15 cellular contexts compared by ENCODE assay signal in genomic region chr9:121820286-121821005, GRCh38.
A peak's percentile ranks its signal among the peaks of the same experiment; 100 is the strongest.
DNase-seq lines count a peak whose midpoint lies in the region; ATAC-seq and TF ChIP-seq lines count a peak whose summit lies in the region.
"Had no signal": no experiment of that assay in that cellular context is flagged by ENCODE, and none has a peak within 500 bp of the region (broad histone marks: within the 10 kb centered on the region; RNA-seq: fewer than 3 reads in every experiment).

No MANE protein-coding gene starts in this region.

- peaks cover 64% of the 10 kb centered on the region for H3K4me1 Mint-ChIP-seq in neural progenitor cell
- H3K4me1 Mint-ChIP-seq: CD4-positive, CD25-positive, alpha-beta regulatory T cell had no signal

- H3K79me2 ChIP-seq in neural progenitor cell (ENCODE audit: low read depth), result no peaks in the 10 kb centered on the region

- H3K27me3 ChIP-seq in BLaER1, result no peaks in the 10 kb centered on the region
- peaks cover 5% of the 10 kb centered on the region; the same call in 1 of the 2 replicates for H3K27me3 ChIP-seq in H7 (ENCODE audit: control insufficient read depth, insufficient read depth, low read length)
- H3K27me3 ChIP-seq in neural progenitor cell, result no peaks in the 10 kb centered on the region

- no peaks in the 10 kb centered on the region for H3K9me3 Mint-ChIP-seq in neural progenitor cell
- H3K9me3 Mint-ChIP-seq: CD4-positive, CD25-positive, alpha-beta regulatory T cell had no signal

- no peaks in the 10 kb centered on the region for H4K20me1 ChIP-seq in BLaER1
- no peaks in the 10 kb centered on the region for H4K20me1 ChIP-seq in neural progenitor cell (ENCODE audit: low read depth)

- no peak overlapping the region for H3K9ac ChIP-seq in BLaER1
- no peak overlapping the region for H3K9ac ChIP-seq in neural progenitor cell

- H3K27ac Mint-ChIP-seq in neural progenitor cell, result no peak overlapping the region
- H3K27ac Mint-ChIP-seq: CD4-positive, CD25-positive, alpha-beta regulatory T cell had no signal

- H3K4me2 ChIP-seq in BLaER1 (peak overlapping the region; percentile 79), neural progenitor cell (peak overlapping the region; percentile 54)
- H3K4me2 ChIP-seq: A549 had no signal

- peak overlapping the region; percentile 74 for H2AFZ ChIP-seq in neural progenitor cell (replicated peaks)

- H3K27ac ChIP-seq in BLaER1 (no peak overlapping the region; the same call in 1 of the 2 replicates), coronary artery (no peak overlapping the region), neural progenitor cell (no peak overlapping the region)
- H3K27ac ChIP-seq: A549, RWPE1, SJCRH30 had no signal

- H3K9me3 ChIP-seq in BLaER1 (no peaks in the 10 kb centered on the region), neural progenitor cell (ENCODE audit: low read depth) (no peaks in the 10 kb centered on the region)
- H3K9me3 ChIP-seq: A549, SJCRH30 had no signal

- no peaks in the 10 kb centered on the region for H3K36me3 ChIP-seq in BLaER1
- H3K36me3 ChIP-seq in H7 (replicated peaks; ENCODE audit: control insufficient read depth, insufficient read depth, low read length), result no peaks in the 10 kb centered on the region
- no peaks in the 10 kb centered on the region for H3K36me3 ChIP-seq in neural progenitor cell
- H3K36me3 ChIP-seq: SJCRH30 had no signal

- H3K4me3 Mint-ChIP-seq in neural progenitor cell, result peak overlapping the region; percentile 7
- H3K4me3 Mint-ChIP-seq: CD4-positive, CD25-positive, alpha-beta regulatory T cell had no signal

- TF ChIP-seq CTCF in coronary artery (IDR thresholded peaks at IDR 0.05) (no peak), neural progenitor cell (IDR thresholded peaks at IDR 0.05) (no peak)

- peaks cover 19% of the 10 kb centered on the region for H3K27me3 Mint-ChIP-seq in neural progenitor cell (ENCODE audit: insufficient read depth, low read depth)

- DNase-seq in H7 (peak; percentile 43), coronary artery (ENCODE audit: low spot score) (peak; percentile 55), neural progenitor cell (ENCODE audit: low spot score) (no peak), D341Med (ENCODE audit: low spot score) (no peak), inferior parietal cortex (ENCODE audit: extremely low spot score) (no peak)
- DNase-seq: CD4-positive, CD25-positive, alpha-beta regulatory T cell; GOT3; NCI-H2029 treated with DMSO at 0.1 percent for 48 hours; NK-92 treated with Interleukin-12 subunit alpha and Interleukin-12 subunit beta, amount 100 ng/mL, for 24 hours; SJCRH30 had no signal

- H3K4me1 ChIP-seq in BLaER1 (peaks cover 57% of the 10 kb centered on the region), neural progenitor cell (peaks cover 20% of the 10 kb centered on the region)
- H3K4me1 ChIP-seq: A549 had no signal

- no peaks in the 10 kb centered on the region for H3K36me3 Mint-ChIP-seq in neural progenitor cell
- H3K36me3 Mint-ChIP-seq: CD4-positive, CD25-positive, alpha-beta regulatory T cell had no signal

- no peak overlapping the region for H3K4me3 ChIP-seq in BLaER1
- H3K4me3 ChIP-seq in H7 (ENCODE audit: insufficient read depth, low read depth, low read length), result no peak overlapping the region
- no peak overlapping the region for H3K4me3 ChIP-seq in coronary artery
- H3K4me3 ChIP-seq in neural progenitor cell, result no peak overlapping the region
- H3K4me3 ChIP-seq: A549, SJCRH30 had no signal

- H3F3A ChIP-seq in neural progenitor cell (ENCODE audit: low read depth), result peaks cover 23% of the 10 kb centered on the region

- no peak for ATAC-seq in HG03521 (IDR thresholded peaks at IDR 0.05; ENCODE audit: unreplicated experiment)
- no peak for ATAC-seq in HG02623 (IDR thresholded peaks at IDR 0.05; ENCODE audit: unreplicated experiment)
- ATAC-seq: A549 had no signal

Comparison
In these comparisons a context has a peak if more than half of its experiments do, and no peak if none do; other contexts are left out.
1. DNase-seq: peak in H7 (single experiment) and coronary artery (single experiment); none in neural progenitor cell (single experiment), D341Med (single experiment) and inferior parietal cortex (single experiment).